ENCODE assay signal across 18 cellular contexts in genomic region chr19:13016245-13016627, GRCh38. TPM values are rescaled to one million over a fixed set of nuclear protein-coding genes. Genes with fewer than 3 reads are reported as not detected.
A peak's percentile ranks its signal among the peaks of the same experiment; 100 is the strongest.
DNase-seq lines count a peak whose midpoint lies in the region; ATAC-seq and TF ChIP-seq lines count a peak whose summit lies in the region.
"Had no signal": no experiment of that assay in that cellular context is flagged by ENCODE, and none has a peak within 500 bp of the region (broad histone marks: within the 10 kb centered on the region; RNA-seq: fewer than 3 reads in every experiment).

No MANE protein-coding gene starts in this region.

- no peaks in the 10 kb centered on the region for H3K9me3 ChIP-seq in BLaER1
- H3K9me3 ChIP-seq in gastroesophageal sphincter, result no peaks in the 10 kb centered on the region
- no peaks in the 10 kb centered on the region for H3K9me3 ChIP-seq in stomach smooth muscle (ENCODE audit: control insufficient read depth in 2 of 2, low read length in 2 of 2)

- no peak overlapping the region for H3K9ac ChIP-seq in BLaER1
- peak overlapping the region in 1 of 2 donors; percentile 58 for H3K9ac ChIP-seq in stomach smooth muscle (ENCODE audit: low read length in 2 of 2)

- no peak overlapping the region for H3K4me3 ChIP-seq in BLaER1
- H3K4me3 ChIP-seq in gastroesophageal sphincter, result peak overlapping the region in 1 of 2 donors; percentile 35
- H3K4me3 ChIP-seq in stomach smooth muscle (ENCODE audit: low read length in 2 of 2), result peak overlapping the region; percentile 52 to 64

- no peak for DNase-seq in GM10266 (ENCODE audit: extremely low spot score)
- no peak for DNase-seq in cerebellum (ENCODE audit: low spot score)
- DNase-seq: activated CD4-positive, alpha-beta T cell treated with anti-CD3 and anti-CD28 coated beads, Interleukin-2, amount 50 U/mL, for 4 hours; brain microvascular endothelial cell; DMS 273 treated with DMSO at 0.1 percent for 48 hours; left colon; naive thymus-derived CD8-positive, alpha-beta T cell; NCI-H2081 treated with DMSO at 0.1 percent for 48 hours; SHP77; stimulated activated naive CD4-positive, alpha-beta T cell; T1000 had no signal

- peaks cover 82% of the 10 kb centered on the region for H3K27me3 ChIP-seq in BLaER1
- H3K27me3 ChIP-seq in gastroesophageal sphincter, result no peaks in the 10 kb centered on the region
- no peaks in the 10 kb centered on the region for H3K27me3 ChIP-seq in stomach smooth muscle (ENCODE audit: control insufficient read depth in 1 of 2, insufficient read depth in 2 of 2, low read length in 2 of 2)

- H4K20me1 ChIP-seq in BLaER1, result peaks cover 97% of the 10 kb centered on the region

- H3K4me1 ChIP-seq in BLaER1 (peaks cover 97% of the 10 kb centered on the region), gastroesophageal sphincter (peaks cover 21 to 100% (median 78%) of the 10 kb centered on the region in 3 donors), stomach smooth muscle (ENCODE audit: control insufficient read depth, insufficient read depth, low read length) (peaks cover 90% of the 10 kb centered on the region)

- 30 to 41% methylated on average over 7 of the region's 7 CpGs for WGBS in gastroesophageal sphincter (ENCODE audit: low coverage in 1 of 2), 2 donors

- no peak for TF ChIP-seq POLR2A in gastroesophageal sphincter (IDR thresholded peaks at IDR 0.05)

- no peak for ATAC-seq in gastroesophageal sphincter
- no peak for ATAC-seq in HG03442 (IDR thresholded peaks at IDR 0.05; ENCODE audit: unreplicated experiment)
- ATAC-seq in HG02981 (IDR thresholded peaks at IDR 0.05; ENCODE audit: unreplicated experiment), result no peak
- ATAC-seq: activated T-helper 17 cell treated with anti-CD3 and anti-CD28 coated beads, Interleukin-2, amount 50 U/mL, for 72 hours; naive thymus-derived CD8-positive, alpha-beta T cell had no signal

- TF ChIP-seq CTCF in gastroesophageal sphincter (IDR thresholded peaks at IDR 0.05), result no peak
- no peak for TF ChIP-seq CTCF in GM10266 (IDR thresholded peaks at IDR 0.05; ENCODE audit: control insufficient read depth, insufficient read depth, low read depth, missing control alignments)

- no peaks in the 10 kb centered on the region for H3K36me3 ChIP-seq in BLaER1
- no peaks in the 10 kb centered on the region for H3K36me3 ChIP-seq in gastroesophageal sphincter
- H3K36me3 ChIP-seq in stomach smooth muscle (ENCODE audit: control insufficient read depth in 2 of 2, insufficient read depth in 2 of 2, low read length in 2 of 2), result no peaks in the 10 kb centered on the region
- H3K36me3 ChIP-seq: brain microvascular endothelial cell had no signal

- peak overlapping the region; percentile 87; the same call in 1 of the 2 replicates for H3K27ac ChIP-seq in BLaER1
- H3K27ac ChIP-seq in angular gyrus (ENCODE audit: low read depth, low read length), result peak overlapping the region; percentile 98
- peak overlapping the region in 3 of 4 donors; percentile 92 to 98 (median 96) for H3K27ac ChIP-seq in gastroesophageal sphincter
- H3K27ac ChIP-seq in stomach smooth muscle (ENCODE audit: low read length), result peak overlapping the region; percentile 97
- H3K27ac ChIP-seq: brain microvascular endothelial cell had no signal

- peak overlapping the region; percentile 94 for H3K4me2 ChIP-seq in BLaER1

- TF ChIP-seq EP300 in gastroesophageal sphincter (IDR thresholded peaks at IDR 0.05), result no peak

RNA-seq across cellular contexts. Expression of gene NFIX, which starts 21.0 kb away (rescaled TPM):
- total RNA-seq in gastroesophageal sphincter (100 to 1,000 TPM in 1 of 4 donors, 10 to 100 TPM in 3; 44.7 to 145 (median 72.4) TPM), cerebellum (62.8 TPM)

RNA-seq across cellular contexts. Expression of gene DAND5, which starts 46.9 kb away (rescaled TPM):
- total RNA-seq in gastroesophageal sphincter (under 1 TPM in 1 of 4 donors, not detected in 3; 0.35 TPM), cerebellum (0.18 TPM)
- total RNA-seq: naive thymus-derived CD8-positive, alpha-beta T cell had no signal

RNA-seq across cellular contexts. Expression of gene GADD45GIP1, which starts 59.2 kb away (rescaled TPM):
- 10 to 100 TPM; 32.2 to 43.6 (median 36.9) TPM for total RNA-seq in gastroesophageal sphincter
- 7.2 TPM for total RNA-seq in cerebellum
